Comparison of ENCODE assay signal across 8 cellular contexts in the genomic region with DNA sequence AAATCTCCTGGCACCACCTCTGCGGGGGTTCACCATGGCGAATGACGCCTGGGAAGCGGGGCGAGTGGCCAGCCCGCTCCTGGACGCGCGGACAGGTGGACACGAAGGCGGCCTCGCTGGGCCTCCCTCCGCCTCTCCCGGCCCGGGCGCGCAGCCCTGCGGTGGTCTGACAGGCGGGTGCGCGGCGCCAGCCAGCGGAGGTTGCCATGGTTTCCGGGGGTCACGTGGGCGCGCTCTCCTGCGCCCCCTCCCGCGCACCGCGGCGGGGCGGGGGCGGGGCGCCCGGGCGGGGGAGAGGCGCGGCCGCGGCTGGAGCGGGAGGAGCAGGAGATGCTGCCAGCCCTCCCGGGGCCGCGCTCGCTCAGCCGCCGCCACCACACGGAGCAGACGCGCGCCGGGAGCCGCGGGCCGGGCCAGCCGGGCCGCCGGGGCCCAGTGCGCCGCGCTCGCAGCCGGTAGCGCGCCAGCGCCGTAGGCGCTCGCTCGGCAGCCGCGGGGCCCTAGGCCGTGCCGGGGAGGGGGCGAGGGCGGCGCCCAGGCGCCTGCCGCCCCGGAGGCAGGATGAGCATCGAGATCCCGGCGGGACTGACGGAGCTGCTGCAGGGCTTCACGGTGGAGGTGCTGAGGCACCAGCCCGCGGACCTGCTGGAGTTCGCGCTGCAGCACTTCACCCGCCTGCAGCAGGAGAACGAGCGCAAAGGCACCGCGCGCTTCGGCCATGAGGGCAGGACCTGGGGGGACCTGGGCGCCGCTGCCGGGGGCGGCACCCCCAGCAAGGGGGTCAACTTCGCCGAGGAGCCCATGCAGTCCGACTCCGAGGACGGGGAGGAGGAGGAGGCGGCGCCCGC. TPM values are rescaled to one million over a fixed set of nuclear protein-coding genes. Genes with fewer than 3 reads are reported as not detected.
DNase-seq lines count a peak whose midpoint lies in the region; ATAC-seq and FAIRE-seq lines count a peak whose summit lies in the region.

PRKAR2B (plus strand) TSS at position 359 of the 848 bp plus-strand sequence; CDS start at position 562, 203 bp downstream.

- H3K9me3 ChIP-seq in SJSA1 (replicated peaks) (no peaks in the 10 kb centered on the region), neuron (ENCODE audit: low read length) (no peaks in the 10 kb centered on the region), subcutaneous abdominal adipose tissue (ENCODE audit: control insufficient read depth in 5 of 5, low read length in 5 of 5) (no peaks in the 10 kb centered on the region)

- peak; percentile 89 for ATAC-seq in GM21737 (IDR thresholded peaks at IDR 0.05; ENCODE audit: unreplicated experiment)

- peak within 1 kb of the TSS; percentile 76 to 94 (median 88) for H3K9ac ChIP-seq in subcutaneous abdominal adipose tissue (ENCODE audit: low read length in 5 of 5)

- DNase-seq in DMS114 treated with DMSO at 0.1 percent for 48 hours (lab: John Stamatoyannopoulos, UW; ENCODE audit: unreplicated experiment) (peak; percentile 47), LHCN-M2 (ENCODE audit: low read depth) (peak; percentile 39), SJSA1 (ENCODE audit: low read depth in 1 of 2, low spot score in 2 of 2) (peak; percentile 55 to 76), frontal cortex (ENCODE audit: low spot score in 2 of 2) (peak; percentile 96 to 98)
- DNase-seq in activated naive CD4-positive, alpha-beta T cell (lab: John Stamatoyannopoulos, UW) = peak; percentile 15 to 67 (median 31)

- H3K27me3 ChIP-seq in SJSA1 (replicated peaks) = no peaks in the 10 kb centered on the region; the same call in 1 of the 2 replicates
- H3K27me3 ChIP-seq in neuron (ENCODE audit: insufficient read depth, low read length) = no peaks in the 10 kb centered on the region
- no peaks in the 10 kb centered on the region for H3K27me3 ChIP-seq in subcutaneous abdominal adipose tissue (ENCODE audit: control insufficient read depth in 5 of 5, insufficient read depth in 4 of 5, low read length in 5 of 5)

- peaks cover 19% of the 10 kb centered on the region for H3K4me1 ChIP-seq in SJSA1 (replicated peaks)
- H3K4me1 ChIP-seq in neuron (ENCODE audit: insufficient read depth, low read length) = peaks cover 25% of the 10 kb centered on the region
- peaks cover 0 to 40% (median 32%) of the 10 kb centered on the region in 5 donors for H3K4me1 ChIP-seq in subcutaneous abdominal adipose tissue (ENCODE audit: control insufficient read depth in 5 of 5, insufficient read depth in 5 of 5, low read length in 5 of 5)

- H3K4me3 ChIP-seq in SJSA1 (peak within 1 kb of the TSS; percentile 57), neuron (ENCODE audit: low read length) (peak within 1 kb of the TSS; percentile 77), subcutaneous abdominal adipose tissue (ENCODE audit: low read depth in 1 of 5, low read length in 5 of 5) (peak within 1 kb of the TSS; percentile 89 to 100 (median 95))

- H3K36me3 ChIP-seq in SJSA1 (no peaks in the 10 kb centered on the region), neuron (ENCODE audit: insufficient read depth, low read length) (no peaks in the 10 kb centered on the region), subcutaneous abdominal adipose tissue (ENCODE audit: control insufficient read depth in 5 of 5, insufficient read depth in 5 of 5, low read length in 5 of 5) (no peaks in the 10 kb centered on the region)

- FAIRE-seq in frontal cortex (lab: Jason Lieb, UNC) = no peak

- peak within 1 kb of the TSS; percentile 93 for H2AFZ ChIP-seq in neuron (ENCODE audit: low read depth, low read length)

- H3K27ac ChIP-seq in SJSA1 (no peak within 1 kb of the TSS), subcutaneous abdominal adipose tissue (ENCODE audit: low read depth, low read length) (peak within 1 kb of the TSS; percentile 92)

RNA-seq across cellular contexts. Expression of gene PRKAR2B, which starts in this region (rescaled TPM):
- total RNA-seq in LHCN-M2 (2014; rRNA removed) = 0.06 and 0.26 TPM in 2 replicates
- 0.07 TPM for polyA plus RNA-seq in LHCN-M2 (2012)
- total RNA-seq in SJSA1 (2014; rRNA removed; shearing (Covaris generic)) = 6.2 and 15.4 TPM in 2 replicates
- total RNA-seq in frontal cortex = 282 TPM

Comparison
In these comparisons a context has a peak if more than half of its experiments do, and no peak if none do; other contexts are left out.
1. RNA of gene PRKAR2B (total RNA-seq): 282 TPM in frontal cortex (single experiment); 6.2 to 15.4 TPM in SJSA1 and 0.06 to 0.26 TPM in LHCN-M2; every median in the first group is over 10 times any median in the second.
2. Peak in DNase-seq in LHCN-M2; RNA of the gene not detected or under 1 TPM.
3. DNase-seq: peak in every context shown above with its lines; median percentile 97 in frontal cortex; 66 in SJSA1; 47 in DMS114 treated with DMSO at 0.1 percent for 48 hours; 39 in LHCN-M2; 31 in activated naive CD4-positive, alpha-beta T cell.
4. Peak in every context shown above with its lines, with median percentiles within 50 percentile points of each other: H3K4me3 ChIP-seq.